In genomic region chr17:18026408-18026776, GRCh38 we compare ENCODE assay signal across 10 cellular contexts. TPM values are rescaled to one million over a fixed set of nuclear protein-coding genes. Genes with fewer than 3 reads are reported as not detected.
DNase-seq lines count a peak whose midpoint lies in the region; ATAC-seq and TF ChIP-seq lines count a peak whose summit lies in the region.
"Had no signal": no experiment of that assay in that cellular context is flagged by ENCODE, and none has a peak within 500 bp of the region (broad histone marks: within the 10 kb centered on the region; RNA-seq: fewer than 3 reads in every experiment).

No MANE protein-coding gene starts in this region.

- intact Hi-C loops in A673 (cut with micrococcal nuclease; ENCODE audit: unreplicated experiment): no loop called here

- no TSS peak for BruUV-seq in A673 (replicated peaks; lab: Mats Ljungman, UMichigan)

- 2 to 3% methylated on average over 4 to 5 of the region's 5 CpGs for WGBS in GM23248 (ENCODE audit: low coverage in 1 of 2, low lambda C conversion rate in 2 of 2, missing lambda C conversion rate in 2 of 2), 2 experiments

- H3K9me2 ChIP-seq in GM23248 (ENCODE audit: insufficient read depth): no peaks in the 10 kb centered on the region

- TF ChIP-seq CTCF in A673 (conservative IDR thresholded peaks at IDR 0.05; ENCODE audit: low read depth, low read length): no peak

- peaks cover 25% of the 10 kb centered on the region for H3K4me1 ChIP-seq in A673 (ENCODE audit: insufficient read depth, low read length, poor library complexity, severe bottlenecking)
- peaks cover 23% of the 10 kb centered on the region for H3K4me1 ChIP-seq in GM23248 (ENCODE audit: insufficient read depth)
- H3K4me1 ChIP-seq in SJCRH30: no peaks in the 10 kb centered on the region

- in situ Hi-C loops in GM23248 (cut with MboI): loop anchor here (10.0 to 25.0 kb wide), 2 partner anchors 132 to 339 kb away; partner anchors contain the start of gene RAI1

- H3K4me2 ChIP-seq in GM23248 (ENCODE audit: unreplicated experiment): peak overlapping the region; percentile 63

- ATAC-seq in HG02870 (IDR thresholded peaks at IDR 0.05; ENCODE audit: unreplicated experiment) (no peak), GM18868 (IDR thresholded peaks at IDR 0.05; ENCODE audit: unreplicated experiment) (no peak), HG03378 (IDR thresholded peaks at IDR 0.05; ENCODE audit: unreplicated experiment) (no peak)

- POLR2A ChIA-PET in A673 (lab: Charles Lee; ENCODE audit: low non-redundant PET): no interaction called here

- H3K9me3 ChIP-seq in A673 (ENCODE audit: low read depth, low read length, poor library complexity, severe bottlenecking) (no peaks in the 10 kb centered on the region), GM23248 (ENCODE audit: low read depth) (no peaks in the 10 kb centered on the region), SJCRH30 (replicated peaks) (no peaks in the 10 kb centered on the region)

- no peaks in the 10 kb centered on the region; the same call in 1 of the 2 replicates for H3K79me2 ChIP-seq in GM23248 (ENCODE audit: insufficient read depth)

- H4K20me1 ChIP-seq in GM23248 (ENCODE audit: insufficient read depth): no peaks in the 10 kb centered on the region

- no peak overlapping the region for H3K27ac ChIP-seq in A673 (ENCODE audit: low read depth, low read length, poor library complexity, severe bottlenecking)
- H3K27ac ChIP-seq in GM23248: peak overlapping the region; percentile 87
- no peak overlapping the region for H3K27ac ChIP-seq in SJCRH30
- H3K27ac ChIP-seq: parathyroid adenoma had no signal

- peaks cover 13% of the 10 kb centered on the region; the same call in 1 of the 2 replicates for H3F3A ChIP-seq in GM23248 (ENCODE audit: insufficient read depth)

- no peaks in the 10 kb centered on the region for H3K27me3 ChIP-seq in A673 (replicated peaks; ENCODE audit: insufficient read depth, low read depth, low read length, poor library complexity)
- no peaks in the 10 kb centered on the region for H3K27me3 ChIP-seq in GM23248 (replicated peaks; ENCODE audit: insufficient read depth)
- no peaks in the 10 kb centered on the region for H3K27me3 ChIP-seq in SJCRH30

- no peak overlapping the region for H3K4me3 ChIP-seq in A673 (ENCODE audit: low read depth, low read length, poor library complexity, severe bottlenecking)
- H3K4me3 ChIP-seq in GM23248: no peak overlapping the region
- H3K4me3 ChIP-seq in SJCRH30: no peak overlapping the region

- CTCF ChIA-PET in A673 (lab: Charles Lee): interaction anchor here (0.6 kb wide), 1 partner anchor 273 kb away, joined by 11 read pairs; no protein-coding TSS in a partner anchor

- H3K36me3 ChIP-seq in A673 (ENCODE audit: insufficient read depth, low read length, poor library complexity, severe bottlenecking) (no peaks in the 10 kb centered on the region), GM23248 (ENCODE audit: low read depth) (no peaks in the 10 kb centered on the region), SJCRH30 (no peaks in the 10 kb centered on the region)

- H3K9ac ChIP-seq in GM23248: peak overlapping the region; percentile 59
- H3K9ac ChIP-seq: parathyroid adenoma had no signal

- peak; percentile 91 for DNase-seq in A673 (ENCODE audit: low spot score)
- peak; percentile 97 for DNase-seq in GM23248
- peak; percentile 12 for DNase-seq in activated gamma-delta T cell treated with anti-CD3 and anti-CD28 coated beads, Interleukin-2, amount 50 U/mL, for 16 hours (ENCODE audit: low read depth)
- peak; percentile 48 for DNase-seq in inferior parietal cortex (ENCODE audit: extremely low spot score)
- DNase-seq in SJCRH30: no peak
- DNase-seq: cortex of kidney had no signal

- H2AFZ ChIP-seq in GM23248: no peak overlapping the region
- H2AFZ ChIP-seq: parathyroid adenoma had no signal

RNA-seq across cellular contexts. Expression of gene ATPAF2, which starts 12.6 kb away (rescaled TPM):
- 30.5 and 33.7 TPM in 2 replicates for total RNA-seq in A673 (2021)
- total RNA-seq in GM23248 (2014; rRNA removed; shearing (Covaris generic)): 17.0 and 37.6 TPM in 2 replicates
- polyA plus RNA-seq in GM23248 (2016; fragmentation: Nextera tagmentation; extraction: Ambion mirVana): 21.9 and 22.3 TPM in 2 replicates
- 53.6 and 58.3 TPM in 2 replicates for total RNA-seq in SJCRH30 (2014; rRNA removed; shearing (Covaris generic))

RNA-seq across cellular contexts. Expression of gene GID4, which starts 12.8 kb away (rescaled TPM):
- total RNA-seq in A673 (2021): 14.0 and 16.5 TPM in 2 replicates
- 8.0 and 10.2 TPM in 2 replicates for total RNA-seq in GM23248 (2014; rRNA removed; shearing (Covaris generic))
- 7.2 and 7.3 TPM in 2 replicates for polyA plus RNA-seq in GM23248 (2016; fragmentation: Nextera tagmentation; extraction: Ambion mirVana)
- 35.4 and 39.6 TPM in 2 replicates for total RNA-seq in SJCRH30 (2014; rRNA removed; shearing (Covaris generic))

RNA-seq across cellular contexts. Expression of gene DRC3, which starts 53.7 kb away (rescaled TPM):
- 1.0 and 2.0 TPM in 2 replicates for total RNA-seq in A673 (2021)
- total RNA-seq in GM23248 (2014; rRNA removed; shearing (Covaris generic)): 1.0 and 3.6 TPM in 2 replicates
- polyA plus RNA-seq in GM23248 (2016; fragmentation: Nextera tagmentation; extraction: Ambion mirVana): 2.2 and 3.2 TPM in 2 replicates
- total RNA-seq in SJCRH30 (2014; rRNA removed; shearing (Covaris generic)): 0.66 and 0.89 TPM in 2 replicates

RNA-seq across cellular contexts. Expression of gene TOM1L2, which starts 54.2 kb away (rescaled TPM):
- total RNA-seq in A673 (2021): 10.0 and 15.2 TPM in 2 replicates
- total RNA-seq in GM23248 (2014; rRNA removed; shearing (Covaris generic)): 31.0 and 50.2 TPM in 2 replicates
- polyA plus RNA-seq in GM23248 (2016; fragmentation: Nextera tagmentation; extraction: Ambion mirVana): 25.5 and 27.3 TPM in 2 replicates
- total RNA-seq in SJCRH30 (2014; rRNA removed; shearing (Covaris generic)): 22.3 and 30.0 TPM in 2 replicates

Comparison
In these comparisons a context has a peak if more than half of its experiments do, and no peak if none do; other contexts are left out.
1. DNase-seq: peak in A673 (single experiment), GM23248 (single experiment), activated gamma-delta T cell treated with anti-CD3 and anti-CD28 coated beads, Interleukin-2, amount 50 U/mL, for 16 hours (single experiment) and inferior parietal cortex (single experiment); none in SJCRH30 (0 of 2).